31 cellular contexts compared by ENCODE assay signal in the genomic region with DNA sequence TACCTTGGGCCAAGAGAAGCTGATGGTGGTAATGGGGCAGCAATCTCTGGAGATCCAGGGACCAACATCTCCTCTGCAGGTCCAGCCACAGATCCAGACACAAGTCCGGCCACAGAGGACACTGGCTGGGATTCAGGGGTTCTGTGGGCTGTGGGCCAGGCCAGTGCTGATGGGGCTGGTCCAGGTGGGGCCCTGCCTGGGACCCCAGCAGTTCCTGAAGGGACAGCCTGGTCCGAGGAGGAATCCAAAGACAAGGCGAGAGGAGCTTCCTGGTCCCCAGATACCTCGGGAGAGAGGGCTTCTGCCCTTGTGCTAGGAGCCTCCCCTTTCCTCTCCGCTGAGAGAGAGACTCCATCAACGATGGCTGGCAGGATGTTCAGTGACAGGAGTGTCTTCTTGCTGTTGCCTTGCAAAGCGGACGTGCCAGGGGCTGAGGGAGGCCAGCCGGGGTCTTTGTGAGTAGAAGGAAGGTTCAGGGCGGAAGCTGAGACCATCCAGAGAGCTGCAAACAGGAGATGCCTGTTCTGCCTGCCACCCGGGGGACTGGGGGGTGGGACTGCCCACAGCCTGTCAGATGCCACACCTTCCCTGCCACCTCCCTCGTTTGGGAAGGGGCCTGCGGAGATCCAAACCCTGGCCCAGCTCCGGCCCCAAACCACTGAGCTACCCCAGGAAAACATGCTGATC. TPM values are rescaled to one million over a fixed set of nuclear protein-coding genes. Genes with fewer than 3 reads are reported as not detected.
DNase-seq lines count a peak whose midpoint lies in the region; ATAC-seq and TF ChIP-seq lines count a peak whose summit lies in the region.
"Had no signal": no experiment of that assay in that cellular context is flagged by ENCODE, and none has a peak within 500 bp of the region (broad histone marks: within the 10 kb centered on the region; RNA-seq: fewer than 3 reads in every experiment).

No MANE protein-coding gene starts in this region.

- peak; percentile 69 for DNase-seq in cardiac septum (ENCODE audit: low spot score)
- DNase-seq in Right ventricle myocardium superior: no peak
- peak; percentile 4 for DNase-seq in GM20000 (ENCODE audit: low spot score)
- DNase-seq in iPS-NIHi11 (ENCODE audit: low spot score): peak; percentile 3
- peak; percentile 60 for DNase-seq in upper lobe of right lung
- no peak for DNase-seq in NCI-H774 (lab: John Stamatoyannopoulos, UW)
- DNase-seq in occipital lobe (lab: John Stamatoyannopoulos, UW): no peak
- DNase-seq: ACHN; activated CD4-positive, alpha-beta memory T cell treated with anti-CD3 and anti-CD28 coated beads for 36 hours; activated CD4-positive, alpha-beta T cell treated with anti-CD3 and anti-CD28 coated beads for 1 hour; activated CD8-positive, alpha-beta memory T cell treated with anti-CD3 and anti-CD28 coated beads, Interleukin-2, amount 50 U/mL, for 4 hours; BE2C; colonic mucosa; DMS153; effector CD4-positive, alpha-beta T cell; IMR-90; islet precursor cell; MV-4-11; NCI-H1436 treated with DMSO at 0.1 percent for 48 hours; NCI-H226; NCI-H526 treated with DMSO at 0.1 percent for 48 hours; PC-3; stimulated activated naive CD4-positive, alpha-beta T cell had no signal

- peaks cover 8% of the 10 kb centered on the region for H3K27me3 ChIP-seq in upper lobe of right lung
- H3K27me3 ChIP-seq: ascending aorta, BE2C, colonic mucosa had no signal

- H3K27ac ChIP-seq in upper lobe of right lung: no peak overlapping the region
- H3K27ac ChIP-seq: ascending aorta, colonic mucosa had no signal

- intact Hi-C loops in cardiac septum (cut with DNase I) (no loop called here), Right ventricle myocardium superior (cut with DNase I) (no loop called here), upper lobe of right lung (cut with DNase I) (no loop called here)

- no peaks in the 10 kb centered on the region for H3K4me1 ChIP-seq in upper lobe of right lung
- H3K4me1 ChIP-seq: ascending aorta, BE2C, colonic mucosa had no signal

- no peak overlapping the region for H3K4me3 ChIP-seq in upper lobe of right lung
- H3K4me3 ChIP-seq: ascending aorta, colonic mucosa, lung had no signal

- H3K9me3 ChIP-seq in upper lobe of right lung: no peaks in the 10 kb centered on the region
- H3K9me3 ChIP-seq: ascending aorta, BE2C, colonic mucosa had no signal

- TF ChIP-seq CTCF in GM20000 (IDR thresholded peaks at IDR 0.05; ENCODE audit: extremely low read depth, missing control alignments): no peak
- TF ChIP-seq CTCF in upper lobe of right lung (IDR thresholded peaks at IDR 0.05): no peak

- no peak for ATAC-seq in Right ventricle myocardium superior (ENCODE audit: poor library complexity)
- no peak for ATAC-seq in upper lobe of right lung
- ATAC-seq: HCT116; naive thymus-derived CD4-positive, alpha-beta T cell; PC-3; SK-N-SH treated with all-trans-retinoic acid at 6 μM for 48 hours had no signal

- no peaks in the 10 kb centered on the region for H3K36me3 ChIP-seq in upper lobe of right lung
- H3K36me3 ChIP-seq: ascending aorta, BE2C, colonic mucosa had no signal

RNA-seq across cellular contexts. Expression of a gene that starts 24.5 kb away (rescaled TPM):
- not detected for total RNA-seq in cardiac septum
- not detected for total RNA-seq in Right ventricle myocardium superior
- total RNA-seq in upper lobe of right lung: not detected
- not detected for total RNA-seq in occipital lobe
- total RNA-seq: activated CD4-positive, alpha-beta memory T cell treated with anti-CD3 and anti-CD28 coated beads for 36 hours; ascending aorta; colonic mucosa; IMR-90; LHCN-M2; lung; naive thymus-derived CD4-positive, alpha-beta T cell; omental fat pad; PC-3; skeletal muscle tissue had no signal

RNA-seq across cellular contexts. Expression of a gene that starts 32.0 kb away (rescaled TPM):
- 12.9 TPM for total RNA-seq in cardiac septum
- 15.8 TPM for total RNA-seq in Right ventricle myocardium superior
- total RNA-seq in upper lobe of right lung: 33.3 TPM
- 0.31 TPM for total RNA-seq in occipital lobe

RNA-seq across cellular contexts. Expression of a gene that starts 49.0 kb away (rescaled TPM):
- total RNA-seq in cardiac septum (not detected), Right ventricle myocardium superior (not detected), upper lobe of right lung (not detected), occipital lobe (not detected)
- total RNA-seq: ascending aorta, colonic mucosa, IMR-90, LHCN-M2, PC-3 had no signal

Comparison
In these comparisons a context has a peak if more than half of its experiments do, and no peak if none do; other contexts are left out.
1. DNase-seq: peak in cardiac septum (single experiment), GM20000 (single experiment), iPS-NIHi11 (single experiment) and upper lobe of right lung (single experiment); none in Right ventricle myocardium superior (single experiment), NCI-H774 (single experiment) and occipital lobe (single experiment).
2. RNA of a gene that starts 32.0 kb away (total RNA-seq): 33.3 TPM in upper lobe of right lung (single experiment), 15.8 TPM in Right ventricle myocardium superior (single experiment) and 12.9 TPM in cardiac septum (single experiment); 0.31 TPM in occipital lobe (single experiment); every median in the first group is over 10 times any median in the second.